1 cellular context compared by ENCODE assay signal in the genomic region with DNA sequence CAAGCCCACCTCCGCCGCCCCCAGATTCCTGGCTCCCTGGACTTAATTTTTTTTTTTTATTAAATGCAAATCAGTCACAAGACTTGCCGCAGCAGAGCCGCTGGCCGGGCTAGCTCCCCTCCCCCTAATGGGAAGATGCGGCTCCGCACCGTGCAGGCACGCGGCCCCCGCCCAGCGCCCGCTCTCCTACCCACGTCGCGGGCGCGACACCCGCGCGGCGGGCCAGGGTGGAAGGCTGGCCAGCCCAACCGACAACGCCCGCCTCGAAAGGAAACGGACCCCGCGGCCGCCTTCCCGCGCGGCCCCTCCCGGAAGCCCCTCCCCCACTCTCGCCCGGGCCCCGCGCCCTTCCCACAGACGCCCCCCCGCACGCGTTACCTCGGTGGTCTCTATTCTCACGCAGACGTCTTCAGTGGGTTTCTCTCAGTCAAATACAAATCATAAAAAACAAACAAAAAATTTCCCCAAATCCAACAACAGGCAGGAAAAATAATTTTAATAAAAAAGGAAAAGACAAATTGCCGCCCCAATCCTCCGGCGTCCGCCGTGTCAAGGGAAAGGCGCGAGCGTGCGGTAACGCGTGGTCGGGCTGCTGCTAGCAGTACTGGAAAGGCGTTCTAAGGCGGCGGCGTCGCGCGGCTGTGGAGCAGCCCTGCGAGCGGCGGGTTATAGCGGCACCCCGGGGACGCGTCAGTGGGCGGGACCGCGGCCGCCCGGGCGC.
TF ChIP-seq lines count a peak whose summit lies in the region.

A gene (minus strand): TSS at position 643 of the 721 bp plus-strand sequence. CDS start 1,480 bp downstream, outside the sequence.

TF ChIP-seq in HepG2, 621 proteins besides CTCF, POLR2A, EP300 and RAD21 (continued from another document and continues in another):
- TF ChIP-seq, protein P1, sequence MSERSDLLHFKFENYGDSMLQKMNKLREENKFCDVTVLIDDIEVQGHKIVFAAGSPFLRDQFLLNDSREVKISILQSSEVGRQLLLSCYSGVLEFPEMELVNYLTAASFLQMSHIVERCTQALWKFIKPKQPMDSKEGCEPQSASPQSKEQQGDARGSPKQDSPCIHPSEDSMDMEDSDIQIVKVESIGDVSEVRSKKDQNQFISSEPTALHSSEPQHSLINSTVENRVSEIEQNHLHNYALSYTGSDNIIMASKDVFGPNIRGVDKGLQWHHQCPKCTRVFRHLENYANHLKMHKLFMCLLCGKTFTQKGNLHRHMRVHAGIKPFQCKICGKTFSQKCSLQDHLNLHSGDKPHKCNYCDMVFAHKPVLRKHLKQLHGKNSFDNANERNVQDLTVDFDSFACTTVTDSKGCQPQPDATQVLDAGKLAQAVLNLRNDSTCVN (CRISPR knock-in tag; IDR thresholded peaks at IDR 0.05; ENCODE audit: borderline replicate concordance) = 0 out of 2 replicates have a peak, but pooled peaks have one; percentile 80
- no peak for TF ChIP-seq ZNF550 (CRISPR knock-in tag; IDR thresholded peaks at IDR 0.05; ENCODE audit: borderline replicate concordance)
- no peak for TF ChIP-seq SETDB1 (CRISPR knock-in tag; IDR thresholded peaks at IDR 0.05; ENCODE audit: borderline replicate concordance)
- TF ChIP-seq PLRG1 (conservative IDR thresholded peaks at IDR 0.05) = no peak
- no peak for TF ChIP-seq CENPT (CRISPR knock-in tag; IDR thresholded peaks at IDR 0.05; ENCODE audit: low read depth)
- TF ChIP-seq, protein P2, sequence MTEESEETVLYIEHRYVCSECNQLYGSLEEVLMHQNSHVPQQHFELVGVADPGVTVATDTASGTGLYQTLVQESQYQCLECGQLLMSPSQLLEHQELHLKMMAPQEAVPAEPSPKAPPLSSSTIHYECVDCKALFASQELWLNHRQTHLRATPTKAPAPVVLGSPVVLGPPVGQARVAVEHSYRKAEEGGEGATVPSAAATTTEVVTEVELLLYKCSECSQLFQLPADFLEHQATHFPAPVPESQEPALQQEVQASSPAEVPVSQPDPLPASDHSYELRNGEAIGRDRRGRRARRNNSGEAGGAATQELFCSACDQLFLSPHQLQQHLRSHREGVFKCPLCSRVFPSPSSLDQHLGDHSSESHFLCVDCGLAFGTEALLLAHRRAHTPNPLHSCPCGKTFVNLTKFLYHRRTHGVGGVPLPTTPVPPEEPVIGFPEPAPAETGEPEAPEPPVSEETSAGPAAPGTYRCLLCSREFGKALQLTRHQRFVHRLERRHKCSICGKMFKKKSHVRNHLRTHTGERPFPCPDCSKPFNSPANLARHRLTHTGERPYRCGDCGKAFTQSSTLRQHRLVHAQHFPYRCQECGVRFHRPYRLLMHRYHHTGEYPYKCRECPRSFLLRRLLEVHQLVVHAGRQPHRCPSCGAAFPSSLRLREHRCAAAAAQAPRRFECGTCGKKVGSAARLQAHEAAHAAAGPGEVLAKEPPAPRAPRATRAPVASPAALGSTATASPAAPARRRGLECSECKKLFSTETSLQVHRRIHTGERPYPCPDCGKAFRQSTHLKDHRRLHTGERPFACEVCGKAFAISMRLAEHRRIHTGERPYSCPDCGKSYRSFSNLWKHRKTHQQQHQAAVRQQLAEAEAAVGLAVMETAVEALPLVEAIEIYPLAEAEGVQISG (CRISPR knock-in tag; IDR thresholded peaks at IDR 0.05) = peak; percentile 69
- peak; percentile 71; the same call in 1 of the 2 replicates for TF ChIP-seq ZNF547 (CRISPR knock-in tag; IDR thresholded peaks at IDR 0.05)
- TF ChIP-seq ZFP90 (CRISPR knock-in tag; IDR thresholded peaks at IDR 0.05; ENCODE audit: borderline replicate concordance) = peak; percentile 92; the same call in 1 of the 2 replicates
- TF ChIP-seq, protein P3, sequence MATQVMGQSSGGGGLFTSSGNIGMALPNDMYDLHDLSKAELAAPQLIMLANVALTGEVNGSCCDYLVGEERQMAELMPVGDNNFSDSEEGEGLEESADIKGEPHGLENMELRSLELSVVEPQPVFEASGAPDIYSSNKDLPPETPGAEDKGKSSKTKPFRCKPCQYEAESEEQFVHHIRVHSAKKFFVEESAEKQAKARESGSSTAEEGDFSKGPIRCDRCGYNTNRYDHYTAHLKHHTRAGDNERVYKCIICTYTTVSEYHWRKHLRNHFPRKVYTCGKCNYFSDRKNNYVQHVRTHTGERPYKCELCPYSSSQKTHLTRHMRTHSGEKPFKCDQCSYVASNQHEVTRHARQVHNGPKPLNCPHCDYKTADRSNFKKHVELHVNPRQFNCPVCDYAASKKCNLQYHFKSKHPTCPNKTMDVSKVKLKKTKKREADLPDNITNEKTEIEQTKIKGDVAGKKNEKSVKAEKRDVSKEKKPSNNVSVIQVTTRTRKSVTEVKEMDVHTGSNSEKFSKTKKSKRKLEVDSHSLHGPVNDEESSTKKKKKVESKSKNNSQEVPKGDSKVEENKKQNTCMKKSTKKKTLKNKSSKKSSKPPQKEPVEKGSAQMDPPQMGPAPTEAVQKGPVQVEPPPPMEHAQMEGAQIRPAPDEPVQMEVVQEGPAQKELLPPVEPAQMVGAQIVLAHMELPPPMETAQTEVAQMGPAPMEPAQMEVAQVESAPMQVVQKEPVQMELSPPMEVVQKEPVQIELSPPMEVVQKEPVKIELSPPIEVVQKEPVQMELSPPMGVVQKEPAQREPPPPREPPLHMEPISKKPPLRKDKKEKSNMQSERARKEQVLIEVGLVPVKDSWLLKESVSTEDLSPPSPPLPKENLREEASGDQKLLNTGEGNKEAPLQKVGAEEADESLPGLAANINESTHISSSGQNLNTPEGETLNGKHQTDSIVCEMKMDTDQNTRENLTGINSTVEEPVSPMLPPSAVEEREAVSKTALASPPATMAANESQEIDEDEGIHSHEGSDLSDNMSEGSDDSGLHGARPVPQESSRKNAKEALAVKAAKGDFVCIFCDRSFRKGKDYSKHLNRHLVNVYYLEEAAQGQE (IDR thresholded peaks at IDR 0.05; ENCODE audit: borderline replicate concordance in 1 of 2, low read depth in 1 of 2, low read length in 2 of 2) = peak in 1 of 2 experiments; percentile 84; a peak in 2 of 4 replicates
- no peak for TF ChIP-seq ZNF530 (CRISPR knock-in tag; IDR thresholded peaks at IDR 0.05; ENCODE audit: low read depth)
- TF ChIP-seq NFE2L1 (CRISPR knock-in tag; IDR thresholded peaks at IDR 0.05; ENCODE audit: borderline replicate concordance) = 0 out of 2 replicates have a peak, but pooled peaks have one; percentile 10
- TF ChIP-seq ZNF350 (CRISPR knock-in tag; IDR thresholded peaks at IDR 0.05; ENCODE audit: borderline replicate concordance, low read depth) = 0 out of 2 replicates have a peak, but pooled peaks have one; percentile 36
- no peak; the same call in 1 of the 2 replicates for TF ChIP-seq SRY (CRISPR knock-in tag; IDR thresholded peaks at IDR 0.05)
- TF ChIP-seq STAG1 (CRISPR knock-in tag; IDR thresholded peaks at IDR 0.05) = peak; percentile 37
- TF ChIP-seq, protein P4, sequence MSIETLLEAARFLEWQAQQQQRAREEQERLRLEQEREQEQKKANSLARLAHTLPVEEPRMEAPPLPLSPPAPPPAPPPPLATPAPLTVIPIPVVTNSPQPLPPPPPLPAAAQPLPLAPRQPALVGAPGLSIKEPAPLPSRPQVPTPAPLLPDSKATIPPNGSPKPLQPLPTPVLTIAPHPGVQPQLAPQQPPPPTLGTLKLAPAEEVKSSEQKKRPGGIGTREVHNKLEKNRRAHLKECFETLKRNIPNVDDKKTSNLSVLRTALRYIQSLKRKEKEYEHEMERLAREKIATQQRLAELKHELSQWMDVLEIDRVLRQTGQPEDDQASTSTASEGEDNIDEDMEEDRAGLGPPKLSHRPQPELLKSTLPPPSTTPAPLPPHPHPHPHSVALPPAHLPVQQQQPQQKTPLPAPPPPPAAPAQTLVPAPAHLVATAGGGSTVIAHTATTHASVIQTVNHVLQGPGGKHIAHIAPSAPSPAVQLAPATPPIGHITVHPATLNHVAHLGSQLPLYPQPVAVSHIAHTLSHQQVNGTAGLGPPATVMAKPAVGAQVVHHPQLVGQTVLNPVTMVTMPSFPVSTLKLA (IDR thresholded peaks at IDR 0.05) = no peak
- TF ChIP-seq KLF11 (CRISPR knock-in tag; IDR thresholded peaks at IDR 0.05) = 0 out of 2 replicates have a peak, but pooled peaks have one; percentile 23
- no peak; the same call in none of the 2 replicates for TF ChIP-seq ZNF564 (CRISPR knock-in tag; IDR thresholded peaks at IDR 0.05)
- 0 out of 2 replicates have a peak, but pooled peaks have one; percentile 56 for TF ChIP-seq ZNF670 (CRISPR knock-in tag; IDR thresholded peaks at IDR 0.05; ENCODE audit: borderline replicate concordance)
- peak; percentile 61; the same call in 1 of the 2 replicates for TF ChIP-seq ZBTB20 (CRISPR knock-in tag; IDR thresholded peaks at IDR 0.05; ENCODE audit: borderline replicate concordance, low read depth)
- TF ChIP-seq, protein P5, sequence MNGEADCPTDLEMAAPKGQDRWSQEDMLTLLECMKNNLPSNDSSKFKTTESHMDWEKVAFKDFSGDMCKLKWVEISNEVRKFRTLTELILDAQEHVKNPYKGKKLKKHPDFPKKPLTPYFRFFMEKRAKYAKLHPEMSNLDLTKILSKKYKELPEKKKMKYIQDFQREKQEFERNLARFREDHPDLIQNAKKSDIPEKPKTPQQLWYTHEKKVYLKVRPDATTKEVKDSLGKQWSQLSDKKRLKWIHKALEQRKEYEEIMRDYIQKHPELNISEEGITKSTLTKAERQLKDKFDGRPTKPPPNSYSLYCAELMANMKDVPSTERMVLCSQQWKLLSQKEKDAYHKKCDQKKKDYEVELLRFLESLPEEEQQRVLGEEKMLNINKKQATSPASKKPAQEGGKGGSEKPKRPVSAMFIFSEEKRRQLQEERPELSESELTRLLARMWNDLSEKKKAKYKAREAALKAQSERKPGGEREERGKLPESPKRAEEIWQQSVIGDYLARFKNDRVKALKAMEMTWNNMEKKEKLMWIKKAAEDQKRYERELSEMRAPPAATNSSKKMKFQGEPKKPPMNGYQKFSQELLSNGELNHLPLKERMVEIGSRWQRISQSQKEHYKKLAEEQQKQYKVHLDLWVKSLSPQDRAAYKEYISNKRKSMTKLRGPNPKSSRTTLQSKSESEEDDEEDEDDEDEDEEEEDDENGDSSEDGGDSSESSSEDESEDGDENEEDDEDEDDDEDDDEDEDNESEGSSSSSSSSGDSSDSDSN (CRISPR knock-in tag; IDR thresholded peaks at IDR 0.05) = no peak; the same call in 1 of the 2 replicates
- TF ChIP-seq, protein P6, sequence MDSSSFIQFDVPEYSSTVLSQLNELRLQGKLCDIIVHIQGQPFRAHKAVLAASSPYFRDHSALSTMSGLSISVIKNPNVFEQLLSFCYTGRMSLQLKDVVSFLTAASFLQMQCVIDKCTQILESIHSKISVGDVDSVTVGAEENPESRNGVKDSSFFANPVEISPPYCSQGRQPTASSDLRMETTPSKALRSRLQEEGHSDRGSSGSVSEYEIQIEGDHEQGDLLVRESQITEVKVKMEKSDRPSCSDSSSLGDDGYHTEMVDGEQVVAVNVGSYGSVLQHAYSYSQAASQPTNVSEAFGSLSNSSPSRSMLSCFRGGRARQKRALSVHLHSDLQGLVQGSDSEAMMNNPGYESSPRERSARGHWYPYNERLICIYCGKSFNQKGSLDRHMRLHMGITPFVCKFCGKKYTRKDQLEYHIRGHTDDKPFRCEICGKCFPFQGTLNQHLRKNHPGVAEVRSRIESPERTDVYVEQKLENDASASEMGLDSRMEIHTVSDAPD (CRISPR knock-in tag; IDR thresholded peaks at IDR 0.05) = no peak
- no peak for TF ChIP-seq MBNL3 (CRISPR knock-in tag; conservative IDR thresholded peaks at IDR 0.05)
- peak; percentile 62; the same call in 1 of the 2 replicates for TF ChIP-seq ZNF562 (CRISPR knock-in tag; IDR thresholded peaks at IDR 0.05; ENCODE audit: borderline replicate concordance)
- TF ChIP-seq, protein P7, sequence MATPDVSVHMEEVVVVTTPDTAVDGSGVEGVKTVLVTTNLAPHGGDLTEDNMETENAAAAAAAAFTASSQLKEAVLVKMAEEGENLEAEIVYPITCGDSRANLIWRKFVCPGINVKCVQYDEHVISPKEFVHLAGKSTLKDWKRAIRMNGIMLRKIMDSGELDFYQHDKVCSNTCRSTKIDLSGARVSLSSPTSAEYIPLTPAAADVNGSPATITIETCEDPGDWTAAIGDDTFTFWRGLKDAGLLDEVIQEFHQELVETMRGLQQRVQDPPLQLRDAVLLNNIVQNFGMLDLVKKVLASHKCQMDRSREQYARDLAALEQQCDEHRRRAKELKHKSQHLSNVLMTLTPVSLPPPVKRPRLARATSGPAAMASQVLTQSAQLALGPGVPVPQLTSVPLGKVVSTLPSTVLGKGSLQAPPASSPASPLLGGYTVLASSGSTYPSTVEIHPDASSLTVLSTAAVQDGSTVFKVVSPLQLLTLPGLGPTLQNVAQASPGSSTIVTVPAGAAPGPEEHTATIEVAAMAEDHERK (CRISPR knock-in tag; IDR thresholded peaks at IDR 0.05; ENCODE audit: low read depth) = no peak
- peak; percentile 69 for TF ChIP-seq GATAD1 (CRISPR knock-in tag; IDR thresholded peaks at IDR 0.05)
- TF ChIP-seq POLR2G (IDR thresholded peaks at IDR 0.05; ENCODE audit: low read depth, low read length) = peak; percentile 99
- TF ChIP-seq, protein P8, sequence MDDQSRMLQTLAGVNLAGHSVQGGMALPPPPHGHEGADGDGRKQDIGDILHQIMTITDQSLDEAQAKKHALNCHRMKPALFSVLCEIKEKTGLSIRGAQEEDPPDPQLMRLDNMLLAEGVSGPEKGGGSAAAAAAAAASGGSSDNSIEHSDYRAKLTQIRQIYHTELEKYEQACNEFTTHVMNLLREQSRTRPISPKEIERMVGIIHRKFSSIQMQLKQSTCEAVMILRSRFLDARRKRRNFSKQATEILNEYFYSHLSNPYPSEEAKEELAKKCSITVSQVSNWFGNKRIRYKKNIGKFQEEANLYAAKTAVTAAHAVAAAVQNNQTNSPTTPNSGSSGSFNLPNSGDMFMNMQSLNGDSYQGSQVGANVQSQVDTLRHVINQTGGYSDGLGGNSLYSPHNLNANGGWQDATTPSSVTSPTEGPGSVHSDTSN (CRISPR knock-in tag; IDR thresholded peaks at IDR 0.05; ENCODE audit: borderline replicate concordance) = peak; percentile 3; the same call in 1 of the 2 replicates
- peak; percentile 46 for TF ChIP-seq NFYB (CRISPR knock-in tag; IDR thresholded peaks at IDR 0.05)
- TF ChIP-seq, protein P9, sequence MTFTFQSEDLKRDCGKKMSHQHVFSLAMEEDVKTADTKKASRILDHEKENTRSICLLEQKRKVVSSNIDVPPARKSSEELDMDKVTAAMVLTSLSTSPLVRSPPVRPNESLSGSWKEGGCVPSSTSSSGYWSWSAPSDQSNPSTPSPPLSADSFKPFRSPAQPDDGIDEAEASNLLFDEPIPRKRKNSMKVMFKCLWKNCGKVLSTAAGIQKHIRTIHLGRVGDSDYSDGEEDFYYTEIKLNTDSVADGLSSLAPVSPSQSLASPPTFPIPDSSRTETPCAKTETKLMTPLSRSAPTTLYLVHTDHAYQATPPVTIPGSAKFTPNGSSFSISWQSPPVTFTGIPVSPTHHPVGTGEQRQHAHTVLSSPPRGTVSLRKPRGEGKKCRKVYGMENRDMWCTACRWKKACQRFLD (CRISPR knock-in tag; IDR thresholded peaks at IDR 0.05; ENCODE audit: borderline replicate concordance) = no peak
- no peak for TF ChIP-seq PHB2 (IDR thresholded peaks at IDR 0.05; ENCODE audit: partially characterized antibody)
- no peak; the same call in 1 of the 2 replicates for TF ChIP-seq SNAI1 (CRISPR knock-in tag; IDR thresholded peaks at IDR 0.05; ENCODE audit: borderline replicate concordance)
- TF ChIP-seq, protein P10, sequence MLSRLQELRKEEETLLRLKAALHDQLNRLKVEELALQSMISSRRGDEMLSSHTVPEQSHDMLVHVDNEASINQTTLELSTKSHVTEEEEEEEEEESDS (CRISPR knock-in tag; IDR thresholded peaks at IDR 0.05; ENCODE audit: borderline replicate concordance) = peak; percentile 85; the same call in 1 of the 2 replicates
- peak; percentile 87 for TF ChIP-seq ZNF792 (CRISPR knock-in tag; IDR thresholded peaks at IDR 0.05)
- TF ChIP-seq, protein P11, sequence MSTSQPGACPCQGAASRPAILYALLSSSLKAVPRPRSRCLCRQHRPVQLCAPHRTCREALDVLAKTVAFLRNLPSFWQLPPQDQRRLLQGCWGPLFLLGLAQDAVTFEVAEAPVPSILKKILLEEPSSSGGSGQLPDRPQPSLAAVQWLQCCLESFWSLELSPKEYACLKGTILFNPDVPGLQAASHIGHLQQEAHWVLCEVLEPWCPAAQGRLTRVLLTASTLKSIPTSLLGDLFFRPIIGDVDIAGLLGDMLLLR (CRISPR knock-in tag; IDR thresholded peaks at IDR 0.05) = no peak
